In genomic region chr15:71810256-71811035, GRCh38 we compare ENCODE assay signal across 1 cellular context.
TF ChIP-seq lines count a peak whose summit lies in the region.

NR2E3 (plus strand) TSS chr15:71810554; CDS start chr15:71810744, 190 bp downstream.

TF ChIP-seq in HCT116, 20 proteins besides CTCF, POLR2A, EP300 and RAD21 (continued from another document):
- no peak for TF ChIP-seq MAX (IDR thresholded peaks at IDR 0.05)
- TF ChIP-seq SRF (IDR thresholded peaks at IDR 0.05; ENCODE audit: low read depth) = no peak
- no peak for TF ChIP-seq CBX3 (IDR thresholded peaks at IDR 0.05; ENCODE audit: low read depth)
- TF ChIP-seq ZFX (IDR thresholded peaks at IDR 0.05) = no peak
- TF ChIP-seq JUND (IDR thresholded peaks at IDR 0.05) = no peak
- no peak for TF ChIP-seq EGR1 (IDR thresholded peaks at IDR 0.05; ENCODE audit: low read depth)
- no peak for TF ChIP-seq TCF7L2 (IDR thresholded peaks at IDR 0.05; ENCODE audit: borderline replicate concordance, extremely low read depth, insufficient read depth, insufficient read length)
- no peak for TF ChIP-seq ELF1 (IDR thresholded peaks at IDR 0.05; ENCODE audit: borderline replicate concordance, low read depth)
- TF ChIP-seq ZBTB33 (IDR thresholded peaks at IDR 0.05; ENCODE audit: extremely low read depth, insufficient replicate concordance, low read length) = no peak
- no peak for TF ChIP-seq SP1 (IDR thresholded peaks at IDR 0.05; ENCODE audit: low read depth)
- TF ChIP-seq SIN3A (IDR thresholded peaks at IDR 0.05; ENCODE audit: low read depth) = no peak
- TF ChIP-seq REST (IDR thresholded peaks at IDR 0.05; ENCODE audit: low read depth) = no peak
- TF ChIP-seq EZH2phosphoT487 (IDR thresholded peaks at IDR 0.05; ENCODE audit: borderline replicate concordance) = no peak
